26 cellular contexts compared by ENCODE assay signal in the genomic region with DNA sequence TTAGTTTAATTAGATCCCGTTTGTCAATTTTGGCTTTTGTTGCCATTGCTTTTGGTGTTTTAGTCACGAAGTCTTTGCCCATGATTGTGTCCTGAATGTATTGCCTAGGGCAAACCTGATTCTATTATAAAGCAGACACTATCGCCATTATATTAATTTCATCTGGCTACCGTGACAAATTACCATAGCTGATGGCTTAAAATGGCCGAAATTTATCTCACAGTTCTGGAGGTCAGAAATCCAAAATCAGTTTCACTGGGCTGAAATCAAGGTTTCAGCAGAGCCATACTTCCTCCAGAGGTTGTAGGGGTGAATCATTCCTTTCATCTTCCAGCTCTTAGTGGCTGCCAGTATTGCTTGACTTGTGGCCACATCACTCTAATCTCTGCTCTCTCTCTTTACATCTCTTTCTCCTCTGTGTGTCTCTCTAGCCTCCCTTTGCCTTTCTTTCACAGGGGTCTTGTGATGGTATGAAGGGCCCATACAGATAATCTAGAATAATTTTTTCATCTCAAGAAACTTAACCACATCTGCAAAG.
"Had no signal": no experiment of that assay in that cellular context is flagged by ENCODE, and none has a peak within 500 bp of the region (broad histone marks: within the 10 kb centered on the region; RNA-seq: fewer than 3 reads in every experiment).

No MANE protein-coding gene starts in this region.

- H3K9me3 Mint-ChIP-seq: natural killer cell, neural progenitor cell, type B pancreatic cell had no signal

- H3K4me3 Mint-ChIP-seq: mesothelial cell of epicardium; naive B cell; natural killer cell; nephron progenitor cell; neural progenitor cell; stimulated activated memory B cell treated with anti-CD40 and anti-IgM and Interleukin-4, amounts not matched to agents 10 μg/mL and 1 μg/mL and 100 μg/mL, for 72 hours; stimulated activated naive CD8-positive, alpha-beta T cell treated with anti-CD3 and anti-CD28 coated beads, Interleukin-15, amount 100 ng/mL, for 72 hours; type B pancreatic cell had no signal

- ATAC-seq: natural killer cell; right lobe of liver; stimulated activated memory B cell treated with anti-CD40 and anti-IgM and Interleukin-4, amounts not matched to agents 10 μg/mL and 1 μg/mL and 100 μg/mL, for 72 hours; stimulated activated naive CD8-positive, alpha-beta T cell treated with anti-CD3 and anti-CD28 coated beads, Interleukin-15, amount 100 ng/mL, for 72 hours had no signal

- H3K4me1 Mint-ChIP-seq: mesothelial cell of epicardium; naive B cell; natural killer cell; neural progenitor cell; stimulated activated memory B cell treated with anti-CD40 and anti-IgM and Interleukin-4, amounts not matched to agents 10 μg/mL and 1 μg/mL and 100 μg/mL, for 72 hours; stimulated activated naive CD8-positive, alpha-beta T cell treated with anti-CD3 and anti-CD28 coated beads, Interleukin-15, amount 100 ng/mL, for 72 hours had no signal

- H3K27me3 Mint-ChIP-seq: progenitor cell of endocrine pancreas; stimulated activated naive CD8-positive, alpha-beta T cell treated with anti-CD3 and anti-CD28 coated beads, Interleukin-15, amount 100 ng/mL, for 72 hours; type B pancreatic cell had no signal

- H3K9me3 ChIP-seq: left ventricle myocardium inferior, right atrium auricular region, right lobe of liver, tibial nerve, vagina had no signal

- H3K4me3 ChIP-seq: hepatocyte, left ventricle myocardium inferior, lung, neural progenitor cell, right atrium auricular region, right lobe of liver, smooth muscle cell, tibial nerve, vagina had no signal

- H3K27ac ChIP-seq: hepatocyte, left ventricle myocardium inferior, neural progenitor cell, parathyroid adenoma, right atrium auricular region, right lobe of liver, tibial nerve, vagina had no signal

- DNase-seq: islet precursor cell; left ventricle myocardium inferior; mesendoderm; naive B cell; natural killer cell; nephron progenitor cell; right lobe of liver; stimulated activated CD4-positive, alpha-beta T cell treated with anti-CD3 and anti-CD28 coated beads, Interleukin-1b, Interleukin-23, amount 100 ng/mL, for 48 hours; stimulated activated CD4-positive, alpha-beta T cell treated with anti-CD3 and anti-CD28 coated beads, Interleukin-2, amount 100 ng/mL, for 48 hours; stimulated activated CD4-positive, alpha-beta T cell treated with anti-CD3 and anti-CD28 coated beads, Interleukin-4, amount 100 ng/mL, for 4 hours; stimulated activated CD8-positive, alpha-beta memory T cell treated with anti-CD3 and anti-CD28 coated beads, Interleukin-4, amount 100 ng/mL, for 48 hours; stimulated activated naive CD4-positive, alpha-beta T cell treated with Interleukin-2 at 50 U/mL for 16 hours; stimulated activated naive CD8-positive, alpha-beta T cell treated with anti-CD3 and anti-CD28 coated beads, Interleukin-15, amount 100 ng/mL, for 72 hours; substantia nigra had no signal

- H3K36me3 ChIP-seq: left ventricle myocardium inferior, neural progenitor cell, right atrium auricular region, right lobe of liver, tibial nerve, vagina had no signal

- H3K4me1 ChIP-seq: neural progenitor cell, parathyroid adenoma, right lobe of liver had no signal

- H3K36me3 Mint-ChIP-seq: mesothelial cell of epicardium; naive B cell; natural killer cell; neural progenitor cell; stimulated activated memory B cell treated with anti-CD40 and anti-IgM and Interleukin-4, amounts not matched to agents 10 μg/mL and 1 μg/mL and 100 μg/mL, for 72 hours; type B pancreatic cell had no signal

- H3K27me3 ChIP-seq: hepatocyte, neural progenitor cell, right atrium auricular region, right lobe of liver, tibial nerve, vagina had no signal

- H3K27ac Mint-ChIP-seq: mesothelial cell of epicardium; naive B cell; natural killer cell; nephron progenitor cell; neural progenitor cell; progenitor cell of endocrine pancreas; stimulated activated memory B cell treated with anti-CD40 and anti-IgM and Interleukin-4, amounts not matched to agents 10 μg/mL and 1 μg/mL and 100 μg/mL, for 72 hours; stimulated activated naive CD8-positive, alpha-beta T cell treated with anti-CD3 and anti-CD28 coated beads, Interleukin-15, amount 100 ng/mL, for 72 hours; type B pancreatic cell had no signal
